29 cellular contexts compared by ENCODE assay signal in the genomic region with DNA sequence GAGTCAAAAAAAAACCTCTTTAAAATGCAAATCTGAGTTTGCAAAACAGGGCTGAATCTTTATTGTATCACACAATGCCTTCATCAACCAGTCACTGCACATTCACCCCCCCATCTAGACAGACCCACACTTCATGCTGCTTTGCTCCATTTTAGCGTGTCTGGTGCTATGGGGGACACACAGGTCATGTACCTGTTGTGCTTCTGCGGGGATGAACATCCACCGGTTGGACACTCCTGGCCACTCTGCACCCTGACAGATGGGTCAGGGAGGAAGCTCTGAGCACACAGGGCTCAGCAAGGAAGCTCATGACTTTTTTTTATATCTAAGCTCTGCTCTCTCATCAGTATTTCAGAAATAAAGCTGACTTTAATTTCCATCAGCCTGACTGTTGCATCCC.
"Had no signal": no experiment of that assay in that cellular context is flagged by ENCODE, and none has a peak within 500 bp of the region (broad histone marks: within the 10 kb centered on the region; RNA-seq: fewer than 3 reads in every experiment).

No MANE protein-coding gene starts in this region.

- H2AFZ ChIP-seq: parathyroid adenoma had no signal

- H3K9ac ChIP-seq: parathyroid adenoma had no signal

- H3K27me3 ChIP-seq: breast epithelium had no signal

- FAIRE-seq: keratinocyte, urothelium cell line had no signal

- H3K27ac ChIP-seq: breast epithelium, parathyroid adenoma, psoas muscle, VCaP had no signal

- H3K4me3 Mint-ChIP-seq: activated naive CD4-positive, alpha-beta T cell treated with anti-CD3 and anti-CD28 coated beads for 36 hours; central memory CD8-positive, alpha-beta T cell; dendritic cell treated with granulocyte-macrophage colony-stimulating factor and Interleukin-4, amounts not matched to agents 40 ng/mL and 50 ng/mL, for 4 days; endodermal cell; stimulated activated naive CD8-positive, alpha-beta T cell treated with anti-CD3 and anti-CD28 coated beads, Interleukin-15, Interleukin-2, amounts not matched to agents 100 ng/mL and 50 ng/mL, for 24 hours; T-cell had no signal

- H3K4me3 ChIP-seq: breast epithelium, psoas muscle, thoracic aorta had no signal

- H3K9me3 Mint-ChIP-seq: activated naive CD4-positive, alpha-beta T cell treated with anti-CD3 and anti-CD28 coated beads for 36 hours; central memory CD8-positive, alpha-beta T cell; dendritic cell treated with granulocyte-macrophage colony-stimulating factor and Interleukin-4, amounts not matched to agents 40 ng/mL and 50 ng/mL, for 4 days; endodermal cell; naive B cell; stimulated activated naive CD8-positive, alpha-beta T cell treated with anti-CD3 and anti-CD28 coated beads, Interleukin-15, Interleukin-2, amounts not matched to agents 100 ng/mL and 50 ng/mL, for 24 hours; T-cell had no signal

- ATAC-seq: activated CD4-positive, CD25-positive, alpha-beta regulatory T cell treated with anti-CD3 and anti-CD28 coated beads, Interleukin-2, amount 50 U/mL, for 24 hours; esophagus mucosa; left cardiac atrium; psoas muscle; T-cell had no signal

- H3K27me3 Mint-ChIP-seq: central memory CD8-positive, alpha-beta T cell; dendritic cell treated with granulocyte-macrophage colony-stimulating factor and Interleukin-4, amounts not matched to agents 40 ng/mL and 50 ng/mL, for 4 days; naive B cell; stimulated activated naive CD8-positive, alpha-beta T cell treated with anti-CD3 and anti-CD28 coated beads, Interleukin-15, Interleukin-2, amounts not matched to agents 100 ng/mL and 50 ng/mL, for 24 hours; T-cell had no signal

- H3K9me3 ChIP-seq: breast epithelium, psoas muscle, thoracic aorta had no signal

- H3K4me1 Mint-ChIP-seq: central memory CD8-positive, alpha-beta T cell; endodermal cell; naive B cell; T-cell had no signal

- H3K27ac Mint-ChIP-seq: activated naive CD4-positive, alpha-beta T cell treated with anti-CD3 and anti-CD28 coated beads for 36 hours; dendritic cell treated with granulocyte-macrophage colony-stimulating factor and Interleukin-4, amounts not matched to agents 40 ng/mL and 50 ng/mL, for 4 days; endodermal cell; stimulated activated naive CD8-positive, alpha-beta T cell treated with anti-CD3 and anti-CD28 coated beads, Interleukin-15, Interleukin-2, amounts not matched to agents 100 ng/mL and 50 ng/mL, for 24 hours had no signal

- H3K79me2 ChIP-seq: parathyroid adenoma had no signal

- H3K4me1 ChIP-seq: breast epithelium, parathyroid adenoma, psoas muscle had no signal

- DNase-seq: activated CD4-positive, alpha-beta T cell treated with anti-CD3 and anti-CD28 coated beads for 48 hours; activated CD4-positive, alpha-beta T cell treated with anti-CD3 and anti-CD28 coated beads, Interleukin-2, amount 50 U/mL, for 48 hours; activated CD8-positive, alpha-beta memory T cell treated with anti-CD3 and anti-CD28 coated beads, Interleukin-2, amount 50 U/mL, for 48 hours; activated effector memory CD4-positive, alpha-beta T cell treated with anti-CD3 and anti-CD28 coated beads, Interleukin-2, amount 50 U/mL, for 16 hours; activated naive CD4-positive, alpha-beta T cell treated with anti-CD3 and anti-CD28 coated beads for 36 hours; amniotic stem cell; endodermal cell; foreskin fibroblast; hippocampal formation; left cardiac atrium; left ventricle myocardium superior; naive B cell; nucleus accumbens; psoas muscle; stimulated activated CD4-positive, alpha-beta T cell treated with anti-CD3 and anti-CD28 coated beads, Interleukin-15, amount 100 ng/mL, for 24 hours; stimulated activated CD4-positive, alpha-beta T cell treated with anti-CD3 and anti-CD28 coated beads, Interleukin-2, amount 100 ng/mL, for 24 hours; T-cell; trophoblast cell had no signal
